ENCODE assay signal across 28 cellular contexts in genomic region chr2:71564790-71565189, GRCh38.
"Had no signal": no experiment of that assay in that cellular context is flagged by ENCODE, and none has a peak within 500 bp of the region (broad histone marks: within the 10 kb centered on the region; RNA-seq: fewer than 3 reads in every experiment).

No MANE protein-coding gene starts in this region.

- DNase-seq: hypothalamus; immature natural killer cell; kidney; left colon; mammary epithelial cell; mesenchymal stem cell; occipital lobe; stimulated activated CD4-positive, alpha-beta T cell treated with anti-CD3 and anti-CD28 coated beads, Interleukin-12 subunit alpha, Interleukin-12 subunit beta, amount 100 ng/mL, for 4 hours; stimulated activated CD4-positive, alpha-beta T cell treated with anti-CD3 and anti-CD28 coated beads, Interleukin-15, amount 100 ng/mL, for 24 hours; stimulated activated CD4-positive, alpha-beta T cell treated with anti-CD3 and anti-CD28 coated beads, Interleukin-2, amount 100 ng/mL, for 24 hours; stimulated activated CD4-positive, alpha-beta T cell treated with anti-CD3 and anti-CD28 coated beads, Interleukin-4, amount 100 ng/mL, for 1 hour; stimulated activated naive B cell treated with anti-CD40 and anti-IgM and Interleukin-4, amounts not matched to agents 10 μg/mL and 1 μg/mL and 100 μg/mL, for 72 hours; stimulated activated naive CD8-positive, alpha-beta T cell treated with anti-CD3 and anti-CD28 coated beads, Interleukin-15, Interleukin-2, amounts not matched to agents 100 U/mL and 50 U/mL, for 24 hours; stomach; tibial artery; trophoblast cell; upper lobe of right lung had no signal

- H3K4me1 ChIP-seq: left lung, lower lobe of right lung, right atrium auricular region, stomach, upper lobe of right lung had no signal

- H3K4me3 ChIP-seq: left lung, lower lobe of right lung, right atrium auricular region, skin epidermis, stomach, thoracic aorta, tibial artery, upper lobe of right lung had no signal

- H3K9me3 Mint-ChIP-seq: immature natural killer cell; naive thymus-derived CD8-positive, alpha-beta T cell; nephron; neural crest cell; stimulated activated naive B cell treated with anti-CD40 and anti-IgM and Interleukin-4, amounts not matched to agents 10 μg/mL and 1 μg/mL and 100 μg/mL, for 72 hours had no signal

- H3K4me3 Mint-ChIP-seq: immature natural killer cell; naive thymus-derived CD8-positive, alpha-beta T cell; nephron; neural crest cell; stimulated activated naive B cell treated with anti-CD40 and anti-IgM and Interleukin-4, amounts not matched to agents 10 μg/mL and 1 μg/mL and 100 μg/mL, for 72 hours had no signal

- H3K27me3 ChIP-seq: left lung, neutrophil, right atrium auricular region, stomach, tibial artery, upper lobe of right lung had no signal

- H3K27ac ChIP-seq: left lung, lower lobe of right lung, neutrophil, right atrium auricular region, skin epidermis, stomach, upper lobe of right lung had no signal

- H3K36me3 Mint-ChIP-seq: immature natural killer cell; stimulated activated naive B cell treated with anti-CD40 and anti-IgM and Interleukin-4, amounts not matched to agents 10 μg/mL and 1 μg/mL and 100 μg/mL, for 72 hours had no signal

- H3K27ac Mint-ChIP-seq: immature natural killer cell; naive thymus-derived CD8-positive, alpha-beta T cell; nephron; progenitor cell of endocrine pancreas; stimulated activated naive B cell treated with anti-CD40 and anti-IgM and Interleukin-4, amounts not matched to agents 10 μg/mL and 1 μg/mL and 100 μg/mL, for 72 hours had no signal

- H3K36me3 ChIP-seq: thoracic aorta, tibial artery, upper lobe of right lung had no signal

- H3K4me1 Mint-ChIP-seq: immature natural killer cell; naive thymus-derived CD8-positive, alpha-beta T cell; neural crest cell; stimulated activated naive B cell treated with anti-CD40 and anti-IgM and Interleukin-4, amounts not matched to agents 10 μg/mL and 1 μg/mL and 100 μg/mL, for 72 hours had no signal

- H3K9me3 ChIP-seq: left lung, lower lobe of right lung, neutrophil, right atrium auricular region, stomach, thoracic aorta, tibial artery, upper lobe of right lung had no signal

- ATAC-seq: left colon; left lung; lower lobe of right lung; naive thymus-derived CD8-positive, alpha-beta T cell; sciatic nerve; stimulated activated naive B cell treated with anti-CD40 and anti-IgM and Interleukin-4, amounts not matched to agents 10 μg/mL and 1 μg/mL and 100 μg/mL, for 72 hours; stimulated activated naive CD8-positive, alpha-beta T cell treated with anti-CD3 and anti-CD28 coated beads, Interleukin-15, Interleukin-2, amounts not matched to agents 100 U/mL and 50 U/mL, for 24 hours; upper lobe of right lung had no signal

- H3K27me3 Mint-ChIP-seq: progenitor cell of endocrine pancreas had no signal
